ENCODE assay signal across 11 cellular contexts in the genomic region with DNA sequence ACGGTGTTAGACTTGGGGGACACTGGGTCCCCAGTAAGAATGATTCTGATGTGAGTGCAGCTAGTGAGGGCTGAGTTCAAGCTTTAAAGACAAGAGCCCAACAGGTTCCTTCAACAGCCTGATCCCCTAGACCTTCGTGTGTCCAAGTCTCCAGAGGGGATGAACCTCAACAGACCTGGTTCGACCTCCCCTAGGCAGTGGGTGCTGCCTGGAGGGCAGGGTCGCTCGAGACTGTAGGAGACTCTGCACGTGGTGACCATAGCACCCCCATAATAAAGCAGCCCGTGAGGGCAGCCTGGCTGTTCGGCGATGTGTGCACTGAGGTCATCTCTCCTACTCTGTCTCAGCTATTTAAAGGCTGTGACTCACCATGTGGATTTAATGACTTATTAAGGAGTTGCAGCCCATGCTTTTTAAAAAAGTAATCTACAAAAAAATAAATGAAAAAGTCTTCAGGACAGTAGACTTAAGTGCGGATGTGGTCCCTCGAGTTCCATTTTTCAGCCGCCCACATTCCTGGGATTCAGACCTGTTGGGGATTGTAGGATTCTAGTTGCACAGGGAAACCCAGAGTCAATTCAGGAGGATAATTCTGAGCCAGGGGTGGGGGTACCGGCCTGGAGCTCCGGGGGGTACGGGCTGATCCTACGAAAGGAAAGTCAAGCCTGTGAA. TPM values are rescaled to one million over a fixed set of nuclear protein-coding genes. Genes with fewer than 3 reads are reported as not detected.
DNase-seq lines count a peak whose midpoint lies in the region; ATAC-seq and TF ChIP-seq lines count a peak whose summit lies in the region.
"Had no signal": no experiment of that assay in that cellular context is flagged by ENCODE, and none has a peak within 500 bp of the region (broad histone marks: within the 10 kb centered on the region; RNA-seq: fewer than 3 reads in every experiment).

No MANE protein-coding gene starts in this region.

- H3K27ac ChIP-seq in ascending aorta (peak overlapping the region; percentile 46 to 83), lower lobe of right lung (no peak overlapping the region)
- H3K27ac ChIP-seq: transverse colon had no signal

- peaks cover 5 to 23% of the 10 kb centered on the region in 2 donors for H3K4me1 ChIP-seq in ascending aorta
- H3K4me1 ChIP-seq in lower lobe of right lung: peaks cover 25% of the 10 kb centered on the region

- H3K4me3 ChIP-seq in ascending aorta (peak overlapping the region in 1 of 2 donors; percentile 46), kidney epithelial cell (ENCODE audit: low read depth, low read length) (no peak overlapping the region), lower lobe of right lung (no peak overlapping the region)
- H3K4me3 ChIP-seq: transverse colon had no signal

- no peak overlapping the region for H3K4me3 Mint-ChIP-seq in stimulated activated naive CD8-positive, alpha-beta T cell treated with anti-CD3 and anti-CD28 coated beads, Interleukin-15, amount 100 ng/mL, for 72 hours

- H3K36me3 ChIP-seq in ascending aorta (no peaks in the 10 kb centered on the region), kidney epithelial cell (ENCODE audit: control insufficient read depth, insufficient read depth, low read length) (no peaks in the 10 kb centered on the region), lower lobe of right lung (no peaks in the 10 kb centered on the region)
- H3K36me3 ChIP-seq: transverse colon had no signal

- DNase-seq in stimulated activated naive CD8-positive, alpha-beta T cell treated with anti-CD3 and anti-CD28 coated beads, Interleukin-15, Interleukin-2, amounts not matched to agents 100 U/mL and 50 U/mL, for 24 hours: peak; percentile 2
- no peak for DNase-seq in stimulated activated naive CD8-positive, alpha-beta T cell treated with anti-CD3 and anti-CD28 coated beads, Interleukin-15, amount 100 ng/mL, for 72 hours
- DNase-seq in ascending aorta (ENCODE audit: low spot score in 2 of 2): peak in 1 of 2 donors; percentile 80
- peak; percentile 70 for DNase-seq in kidney epithelial cell (ENCODE audit: low read depth)
- DNase-seq in stimulated activated CD4-positive, alpha-beta T cell treated with anti-CD3 and anti-CD28 coated beads, Interleukin-2, amount 100 ng/mL, for 24 hours: no peak
- DNase-seq in HPDE6-E6E7 (ENCODE audit: extremely low spot score): no peak
- DNase-seq in lower lobe of right lung: no peak
- DNase-seq: retina, SHP77 treated with DMSO at 0.1 percent for 48 hours, transverse colon had no signal

- TF ChIP-seq CTCF in ascending aorta (IDR thresholded peaks at IDR 0.05) (no peak), kidney epithelial cell (IDR thresholded peaks at IDR 0.05; ENCODE audit: insufficient read depth, low read length, poor library complexity, severe bottlenecking) (no peak), lower lobe of right lung (IDR thresholded peaks at IDR 0.05) (no peak)

- no peaks in the 10 kb centered on the region for H3K27me3 Mint-ChIP-seq in stimulated activated naive CD8-positive, alpha-beta T cell treated with anti-CD3 and anti-CD28 coated beads, Interleukin-15, amount 100 ng/mL, for 72 hours

- ATAC-seq in stimulated activated naive CD8-positive, alpha-beta T cell treated with anti-CD3 and anti-CD28 coated beads, Interleukin-15, Interleukin-2, amounts not matched to agents 100 U/mL and 50 U/mL, for 24 hours: no peak
- ATAC-seq in stimulated activated naive CD8-positive, alpha-beta T cell treated with anti-CD3 and anti-CD28 coated beads, Interleukin-15, amount 100 ng/mL, for 72 hours: no peak
- ATAC-seq in lower lobe of right lung: no peak
- ATAC-seq in GM18511 (IDR thresholded peaks at IDR 0.05; ENCODE audit: unreplicated experiment): no peak

- H3K4me1 Mint-ChIP-seq in stimulated activated naive CD8-positive, alpha-beta T cell treated with anti-CD3 and anti-CD28 coated beads, Interleukin-15, amount 100 ng/mL, for 72 hours: peaks cover 18% of the 10 kb centered on the region

- H3K9me3 ChIP-seq in ascending aorta (no peaks in the 10 kb centered on the region), lower lobe of right lung (no peaks in the 10 kb centered on the region)
- H3K9me3 ChIP-seq: transverse colon had no signal

- intact Hi-C loops in ascending aorta (cut with DNase I): loop anchor here (1.0 kb wide), 1 partner anchor 23 kb away; the partner anchor contains the start of gene METRNL
- intact Hi-C loops in lower lobe of right lung (cut with DNase I): no loop called here

- no peaks in the 10 kb centered on the region for H3K27me3 ChIP-seq in ascending aorta
- H3K27me3 ChIP-seq in kidney epithelial cell (ENCODE audit: control insufficient read depth, insufficient read depth, low read length): no peaks in the 10 kb centered on the region
- H3K27me3 ChIP-seq in lower lobe of right lung (ENCODE audit: low read depth): no peaks in the 10 kb centered on the region
- H3K27me3 ChIP-seq: transverse colon had no signal

- H3K9me3 Mint-ChIP-seq in stimulated activated naive CD8-positive, alpha-beta T cell treated with anti-CD3 and anti-CD28 coated beads, Interleukin-15, amount 100 ng/mL, for 72 hours: no peaks in the 10 kb centered on the region

- H3K27ac Mint-ChIP-seq in stimulated activated naive CD8-positive, alpha-beta T cell treated with anti-CD3 and anti-CD28 coated beads, Interleukin-15, amount 100 ng/mL, for 72 hours: peak overlapping the region in 1 of 2 donors; percentile 19

RNA-seq across cellular contexts. Expression of gene METRNL, which starts 23.4 kb away (rescaled TPM):
- total RNA-seq in ascending aorta (257 TPM), kidney epithelial cell (91.5 and 97.0 TPM in 2 replicates), lower lobe of right lung (59.8 TPM)

Comparison
In these comparisons a context has a peak if more than half of its experiments do, and no peak if none do; other contexts are left out.
1. DNase-seq: peak in stimulated activated naive CD8-positive, alpha-beta T cell treated with anti-CD3 and anti-CD28 coated beads, Interleukin-15, Interleukin-2, amounts not matched to agents 100 U/mL and 50 U/mL, for 24 hours (single experiment) and kidney epithelial cell (single experiment); none in stimulated activated naive CD8-positive, alpha-beta T cell treated with anti-CD3 and anti-CD28 coated beads, Interleukin-15, amount 100 ng/mL, for 72 hours (0 of 2), stimulated activated CD4-positive, alpha-beta T cell treated with anti-CD3 and anti-CD28 coated beads, Interleukin-2, amount 100 ng/mL, for 24 hours (0 of 2), HPDE6-E6E7 (single experiment) and lower lobe of right lung (single experiment).